20 cellular contexts compared by ENCODE assay signal in the genomic region with DNA sequence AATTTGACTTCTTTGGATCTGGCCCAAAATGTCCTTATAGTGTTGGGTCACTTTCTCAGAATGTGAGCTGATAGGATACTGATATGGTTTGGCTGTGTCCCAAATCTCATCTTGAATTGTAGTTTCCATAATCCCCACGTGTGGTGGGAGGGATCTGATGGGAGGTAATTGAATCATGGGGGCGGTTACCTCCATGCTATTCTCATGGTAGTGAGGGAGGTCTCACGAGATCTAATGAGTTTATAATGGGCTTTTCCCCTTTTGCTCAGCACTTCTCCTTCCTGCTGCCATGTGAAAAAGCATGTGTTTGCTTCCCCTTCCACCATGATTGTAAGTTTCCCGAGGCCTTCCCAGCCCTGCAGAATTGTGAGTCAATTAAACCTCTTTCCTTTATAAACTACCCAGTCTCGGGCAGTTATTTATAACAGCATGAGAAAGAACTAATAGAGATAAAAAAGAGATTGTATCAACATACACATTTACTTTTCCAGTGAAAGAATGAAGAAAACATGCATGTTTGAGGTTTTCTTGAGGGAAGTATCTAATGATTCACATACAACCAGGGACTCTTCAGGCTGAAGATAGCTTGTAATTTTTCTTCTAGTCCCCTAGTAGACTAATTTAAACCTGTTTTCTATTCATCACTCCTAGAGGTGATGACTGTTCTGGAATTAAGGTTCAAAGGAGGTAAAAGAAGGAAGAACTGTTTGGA. TPM values are rescaled to one million over a fixed set of nuclear protein-coding genes. Genes with fewer than 3 reads are reported as not detected.
A peak's percentile ranks its signal among the peaks of the same experiment; 100 is the strongest.
DNase-seq lines count a peak whose midpoint lies in the region; ATAC-seq and TF ChIP-seq lines count a peak whose summit lies in the region.
"Had no signal": no experiment of that assay in that cellular context is flagged by ENCODE, and none has a peak within 500 bp of the region (broad histone marks: within the 10 kb centered on the region; RNA-seq: fewer than 3 reads in every experiment).

No MANE protein-coding gene starts in this region.

- no peak for ATAC-seq in activated CD8-positive, alpha-beta T cell treated with anti-CD3 and anti-CD28 coated beads for 36 hours
- ATAC-seq in upper lobe of left lung (ENCODE audit: low FRiP score in 2 of 2) (no peak), HG03378 (IDR thresholded peaks at IDR 0.05; ENCODE audit: unreplicated experiment) (no peak)
- ATAC-seq: HepG2 had no signal

- H3K27me3 ChIP-seq in HUES64 (ENCODE audit: insufficient read depth, low read length): no peaks in the 10 kb centered on the region
- no peaks in the 10 kb centered on the region for H3K27me3 ChIP-seq in iPS-20b (ENCODE audit: insufficient read depth, low read length)
- no peaks in the 10 kb centered on the region for H3K27me3 ChIP-seq in upper lobe of left lung
- H3K27me3 ChIP-seq: BLaER1, hepatocyte, neural progenitor cell had no signal

- no peaks in the 10 kb centered on the region for H3K9me3 Mint-ChIP-seq in activated CD8-positive, alpha-beta T cell treated with anti-CD3 and anti-CD28 coated beads for 36 hours
- H3K9me3 Mint-ChIP-seq: neural progenitor cell had no signal

- no peak for TF ChIP-seq EP300 in upper lobe of left lung (IDR thresholded peaks at IDR 0.05)

- POLR2A ChIA-PET in activated CD8-positive, alpha-beta T cell treated with anti-CD3 and anti-CD28 coated beads for 36 hours (lab: Charles Lee): interaction anchor here (1.2 kb wide), 1 partner anchor 18 kb away, joined by 3 read pairs; no protein-coding TSS in a partner anchor

- H3K4me1 ChIP-seq in HUES64 (ENCODE audit: insufficient read depth, low read length) (peaks cover 17% of the 10 kb centered on the region), iPS-20b (ENCODE audit: insufficient read depth, low read length) (peaks cover 11% of the 10 kb centered on the region; the same call in 1 of the 2 replicates), upper lobe of left lung (peaks cover 0 to 3% (median 0%) of the 10 kb centered on the region in 4 donors)

- intact Hi-C loops in activated CD8-positive, alpha-beta T cell treated with anti-CD3 and anti-CD28 coated beads for 36 hours (cut with micrococcal nuclease): no loop called here

- peak; percentile 80 for DNase-seq in EH (ENCODE audit: low read depth)
- no peak for DNase-seq in activated CD8-positive, alpha-beta T cell treated with anti-CD3 and anti-CD28 coated beads for 36 hours
- DNase-seq in upper lobe of left lung: no peak
- DNase-seq in HuH-7 (ENCODE audit: low spot score): no peak
- DNase-seq: activated CD4-positive, alpha-beta T cell treated with anti-CD3 and anti-CD28 coated beads for 4 hours; activated gamma-delta T cell treated with Interleukin-2 at 50 U/mL for 16 hours; MM.1S; NCI-H2029 treated with DMSO at 0.1 percent for 48 hours; NCI-H524 treated with DMSO at 0.1 percent for 48 hours; retina; SHP77; stimulated activated CD4-positive, alpha-beta T cell treated with anti-CD3 and anti-CD28 coated beads, Interleukin-12 subunit alpha, Interleukin-12 subunit beta, amount 100 ng/mL, for 4 hours had no signal

- H3K27me3 Mint-ChIP-seq in activated CD8-positive, alpha-beta T cell treated with anti-CD3 and anti-CD28 coated beads for 36 hours: no peaks in the 10 kb centered on the region

- peaks cover 14% of the 10 kb centered on the region for H3K4me1 Mint-ChIP-seq in activated CD8-positive, alpha-beta T cell treated with anti-CD3 and anti-CD28 coated beads for 36 hours (ENCODE audit: low read depth)
- H3K4me1 Mint-ChIP-seq: neural progenitor cell had no signal

- peak overlapping the region; percentile 1 for H3K27ac Mint-ChIP-seq in activated CD8-positive, alpha-beta T cell treated with anti-CD3 and anti-CD28 coated beads for 36 hours
- H3K27ac Mint-ChIP-seq: mesothelial cell of epicardium, neural progenitor cell had no signal

- H3K4me3 Mint-ChIP-seq in activated CD8-positive, alpha-beta T cell treated with anti-CD3 and anti-CD28 coated beads for 36 hours: no peak overlapping the region
- H3K4me3 Mint-ChIP-seq: mesothelial cell of epicardium, neural progenitor cell had no signal

- no peak for TF ChIP-seq CTCF in activated CD8-positive, alpha-beta T cell treated with anti-CD3 and anti-CD28 coated beads for 36 hours (IDR thresholded peaks at IDR 0.05)
- no peak for TF ChIP-seq CTCF in upper lobe of left lung (IDR thresholded peaks at IDR 0.05)

- TF ChIP-seq POLR2A in upper lobe of left lung (IDR thresholded peaks at IDR 0.05): no peak

- no peaks in the 10 kb centered on the region for H3K36me3 Mint-ChIP-seq in activated CD8-positive, alpha-beta T cell treated with anti-CD3 and anti-CD28 coated beads for 36 hours (ENCODE audit: low read depth)
- H3K36me3 Mint-ChIP-seq: mesothelial cell of epicardium had no signal

- H3K4me3 ChIP-seq in HUES64 (ENCODE audit: low read length) (peak overlapping the region; percentile 20; the same call in 1 of the 2 replicates), iPS-20b (ENCODE audit: low read length) (peak overlapping the region; percentile 20; the same call in 1 of the 2 replicates), upper lobe of left lung (no peak overlapping the region)
- H3K4me3 ChIP-seq: BLaER1, hepatocyte, neural progenitor cell had no signal

- CTCF ChIA-PET in activated CD8-positive, alpha-beta T cell treated with anti-CD3 and anti-CD28 coated beads for 36 hours (lab: Charles Lee): interaction anchor here (1.0 to 1.1 kb wide), 2 partner anchors 13 to 155 kb away, joined by 3 to 4 read pairs; no protein-coding TSS in a partner anchor

- 48% methylated on average over 4 of the region's 5 CpGs for WGBS in HUES64
- 52 to 53% methylated on average over 5 of the region's 5 CpGs for WGBS in upper lobe of left lung, 2 donors

- H3K9me3 ChIP-seq in HUES64 (ENCODE audit: insufficient read depth, low read depth, low read length) (no peaks in the 10 kb centered on the region), iPS-20b (ENCODE audit: insufficient read depth, low read depth, low read length) (no peaks in the 10 kb centered on the region), upper lobe of left lung (no peaks in the 10 kb centered on the region)

- H3K9ac ChIP-seq in HUES64 (ENCODE audit: low read depth, low read length): no peak overlapping the region; the same call in 1 of the 2 replicates
- no peak overlapping the region for H3K9ac ChIP-seq in iPS-20b (ENCODE audit: low read depth, low read length)
- H3K9ac ChIP-seq: BLaER1, neural progenitor cell had no signal

- no peaks in the 10 kb centered on the region for H3K36me3 ChIP-seq in HUES64 (ENCODE audit: insufficient read depth, low read length)
- no peaks in the 10 kb centered on the region for H3K36me3 ChIP-seq in iPS-20b (ENCODE audit: insufficient read depth, low read depth, low read length)
- H3K36me3 ChIP-seq in upper lobe of left lung: no peaks in the 10 kb centered on the region
- H3K36me3 ChIP-seq: BLaER1, neural progenitor cell had no signal

- H3K27ac ChIP-seq in HUES64 (ENCODE audit: low read depth, low read length) (peak overlapping the region; percentile 70), iPS-20b (ENCODE audit: low read length) (no peak overlapping the region), upper lobe of left lung (no peak overlapping the region)
- H3K27ac ChIP-seq: BLaER1, hepatocyte, neural progenitor cell had no signal

RNA-seq across cellular contexts. Expression of gene CSTF3, which starts 17.3 kb away (rescaled TPM):
- 39.1 TPM for polyA plus RNA-seq in HUES64 (2013, experiment 1 of 2)
- 47.5 TPM for polyA plus RNA-seq in HUES64 (2013, experiment 2 of 2)
- 10 to 100 TPM; 34.9 to 40.6 TPM for total RNA-seq in activated CD8-positive, alpha-beta T cell treated with anti-CD3 and anti-CD28 coated beads for 36 hours
- total RNA-seq in upper lobe of left lung: 10 to 100 TPM in 5 of 6 donors, 1 to 10 TPM in 1; 7.3 to 19.4 (median 16.4) TPM

Comparison
In these comparisons a context has a peak if more than half of its experiments do, and no peak if none do; other contexts are left out.
1. H3K4me3 ChIP-seq: peak in HUES64 (single experiment) and iPS-20b (single experiment); none in upper lobe of left lung (0 of 4).